In genomic region chr10:77575271-77576006, GRCh38 we compare ENCODE assay signal across 18 cellular contexts.
A peak's percentile ranks its signal among the peaks of the same experiment; 100 is the strongest.
DNase-seq lines count a peak whose midpoint lies in the region; ATAC-seq and TF ChIP-seq lines count a peak whose summit lies in the region.
"Had no signal": no experiment of that assay in that cellular context is flagged by ENCODE, and none has a peak within 500 bp of the region (broad histone marks: within the 10 kb centered on the region; RNA-seq: fewer than 3 reads in every experiment).

No MANE protein-coding gene starts in this region.

- H3K79me2 ChIP-seq in neural progenitor cell (ENCODE audit: low read depth): no peaks in the 10 kb centered on the region

- no peak overlapping the region for H3K27ac Mint-ChIP-seq in neural progenitor cell
- H3K27ac Mint-ChIP-seq in CD14-positive monocyte: no peak overlapping the region
- H3K27ac Mint-ChIP-seq: CD4-positive, alpha-beta T cell had no signal

- ATAC-seq in GM21528 (IDR thresholded peaks at IDR 0.05; ENCODE audit: low FRiP score, unreplicated experiment): no peak

- H3K4me3 Mint-ChIP-seq in neural progenitor cell (peak overlapping the region; percentile 13), CD14-positive monocyte (no peak overlapping the region)
- H3K4me3 Mint-ChIP-seq: CD4-positive, alpha-beta T cell had no signal

- no peak overlapping the region for H3K4me2 ChIP-seq in neural progenitor cell

- TF ChIP-seq CTCF in neural progenitor cell (IDR thresholded peaks at IDR 0.05) (no peak), tibial artery (IDR thresholded peaks at IDR 0.05) (no peak), CD14-positive monocyte (IDR thresholded peaks at IDR 0.05) (no peak), GM13976 (IDR thresholded peaks at IDR 0.05; ENCODE audit: borderline replicate concordance, control extremely low read depth, extremely low read depth, insufficient read depth, missing control alignments) (no peak)

- intact Hi-C loops in tibial artery (cut with DNase I; ENCODE audit: low total_unique reads) (no loop called here), CD14-positive monocyte (cut with micrococcal nuclease) (no loop called here)

- no peak overlapping the region for H3K9ac ChIP-seq in neural progenitor cell

- H3K4me1 Mint-ChIP-seq in neural progenitor cell: no peaks in the 10 kb centered on the region
- no peaks in the 10 kb centered on the region for H3K4me1 Mint-ChIP-seq in CD14-positive monocyte

- H4K20me1 ChIP-seq in neural progenitor cell (ENCODE audit: low read depth): no peaks in the 10 kb centered on the region

- H3K4me1 ChIP-seq in neural progenitor cell: no peaks in the 10 kb centered on the region
- peaks cover 0 to 71% (median 35%) of the 10 kb centered on the region in 4 donors for H3K4me1 ChIP-seq in tibial artery
- H3K4me1 ChIP-seq: Peyer's patch had no signal

- H3K4me3 ChIP-seq in neural progenitor cell (no peak overlapping the region), tibial artery (no peak overlapping the region)
- H3K4me3 ChIP-seq: Peyer's patch, SJCRH30 had no signal

- no peaks in the 10 kb centered on the region for H3K36me3 Mint-ChIP-seq in neural progenitor cell
- H3K36me3 Mint-ChIP-seq in CD14-positive monocyte: no peaks in the 10 kb centered on the region

- H3K36me3 ChIP-seq in neural progenitor cell (no peaks in the 10 kb centered on the region), tibial artery (no peaks in the 10 kb centered on the region)
- H3K36me3 ChIP-seq: Peyer's patch, SJCRH30 had no signal

- H3F3A ChIP-seq in neural progenitor cell (ENCODE audit: low read depth): no peaks in the 10 kb centered on the region

- in situ Hi-C loops in GM13976 (cut with MboI; ENCODE audit: low sequenced_read_pairs, unreplicated experiment): no loop called here

- no peak overlapping the region for H2AFZ ChIP-seq in neural progenitor cell (replicated peaks)

- H3K27ac ChIP-seq in neural progenitor cell (no peak overlapping the region), tibial artery (peak overlapping the region; percentile 28 to 39)
- H3K27ac ChIP-seq: Peyer's patch, SJCRH30 had no signal

- H3K27me3 ChIP-seq in neural progenitor cell: no peaks in the 10 kb centered on the region
- no peaks in the 10 kb centered on the region for H3K27me3 ChIP-seq in tibial artery
- H3K27me3 ChIP-seq: Peyer's patch, SJCRH30 had no signal

- H3K9me3 ChIP-seq in neural progenitor cell (ENCODE audit: low read depth) (no peaks in the 10 kb centered on the region), tibial artery (no peaks in the 10 kb centered on the region)
- H3K9me3 ChIP-seq: Caco-2, Peyer's patch, SJCRH30 had no signal

- DNase-seq in NCI-H345 (lab: John Stamatoyannopoulos, UW) (peak; percentile 86), cerebellar nuclear complex (lab: John Stamatoyannopoulos, UW) (peak; percentile 12 to 32), neural progenitor cell (ENCODE audit: low spot score) (no peak), tibial artery (no peak), hippocampal formation (lab: John Stamatoyannopoulos, UW) (no peak), CD14-positive monocyte (ENCODE audit: low spot score) (no peak), GM13976 (ENCODE audit: low spot score) (no peak)
- DNase-seq: Caco-2; CD4-positive, alpha-beta T cell; DMS 273 treated with DMSO at 0.1 percent for 48 hours; DND-41; Kasumi-1; NCI-H187; NCI-H510A treated with DMSO at 0.1 percent for 48 hours; NCI-H774; Peyer's patch; SJCRH30 had no signal

- H3K27me3 Mint-ChIP-seq in neural progenitor cell (ENCODE audit: insufficient read depth, low read depth): peaks cover 5% of the 10 kb centered on the region
- H3K27me3 Mint-ChIP-seq in CD14-positive monocyte (ENCODE audit: low read depth in 3 of 3): peaks cover 6 to 13% (median 7%) of the 10 kb centered on the region in 3 donors
- H3K27me3 Mint-ChIP-seq: CD4-positive, alpha-beta T cell had no signal

- H3K9me3 Mint-ChIP-seq in neural progenitor cell: no peaks in the 10 kb centered on the region
- peaks cover 0 to 4% (median 0%) of the 10 kb centered on the region in 7 donors for H3K9me3 Mint-ChIP-seq in CD14-positive monocyte
- H3K9me3 Mint-ChIP-seq: CD4-positive, alpha-beta T cell had no signal

Comparison
In these comparisons a context has a peak if more than half of its experiments do, and no peak if none do; other contexts are left out.
1. DNase-seq: peak in NCI-H345 (single experiment) and cerebellar nuclear complex (2 of 2); none in neural progenitor cell (single experiment), tibial artery (0 of 2), hippocampal formation (0 of 2), CD14-positive monocyte (single experiment) and GM13976 (single experiment).